Comparison of ENCODE assay signal across 9 cellular contexts in the genomic region with DNA sequence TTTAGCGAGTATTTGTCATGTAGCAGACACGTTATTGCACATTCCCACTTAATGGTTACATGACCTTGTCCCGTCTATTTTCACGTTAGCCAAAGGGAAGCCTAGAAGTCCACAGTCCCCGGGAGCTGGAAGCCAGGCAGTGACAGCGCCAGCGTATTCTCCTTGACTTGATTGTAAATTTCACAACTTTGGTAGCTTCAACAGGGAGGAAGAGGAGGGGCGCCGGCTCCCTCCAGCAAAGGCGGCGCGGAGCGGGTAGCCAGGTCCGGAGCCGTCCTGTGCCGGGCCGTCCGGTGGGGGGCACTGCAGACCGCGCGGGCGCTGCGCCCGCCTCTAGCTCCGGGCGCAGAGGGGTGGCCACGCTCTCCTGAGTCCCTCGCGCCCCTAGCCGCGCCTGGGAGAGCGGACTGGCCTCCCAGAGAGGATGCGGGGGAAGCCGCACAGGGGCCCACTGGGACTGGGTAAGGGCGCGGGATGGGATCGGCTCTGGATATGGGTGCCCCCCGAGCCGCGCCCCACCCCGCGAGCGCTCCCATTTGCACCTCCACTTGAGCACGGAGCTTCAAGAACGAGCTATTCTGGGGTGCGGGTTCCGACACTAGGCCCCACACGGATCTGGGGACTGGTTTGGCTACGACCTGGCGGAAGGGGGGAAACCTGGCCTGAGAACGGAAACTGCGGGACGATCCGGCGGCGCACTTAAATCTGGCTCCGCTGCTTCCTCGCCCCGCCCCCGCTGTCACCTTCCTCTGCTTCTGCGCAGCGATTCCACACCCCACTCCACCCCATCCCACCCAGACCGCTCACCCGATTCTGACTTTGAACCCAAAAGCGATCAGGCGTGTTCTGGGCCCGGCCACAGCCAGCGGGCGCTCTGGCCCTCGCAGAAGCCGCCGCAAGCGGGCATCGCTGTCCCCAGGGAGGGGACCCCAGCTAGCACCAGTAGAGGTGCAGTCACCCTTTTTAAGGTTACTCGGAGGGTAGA. TPM values are rescaled to one million over a fixed set of nuclear protein-coding genes. Genes with fewer than 3 reads are reported as not detected.
DNase-seq lines count a peak whose midpoint lies in the region; ATAC-seq lines count a peak whose summit lies in the region.
"Had no signal": no experiment of that assay in that cellular context is flagged by ENCODE, and none has a peak within 500 bp of the region (broad histone marks: within the 10 kb centered on the region; RNA-seq: fewer than 3 reads in every experiment).

No MANE protein-coding gene starts in this region.

- in situ Hi-C loops in SK-MEL-5 (cut with HindIII; ENCODE audit: low pct_unique_long_range_greater_than_20kb, low sequenced_read_pairs) = no loop called here

- H3K9me3 ChIP-seq in subcutaneous abdominal adipose tissue (ENCODE audit: control insufficient read depth in 5 of 5, low read length in 5 of 5) = peaks cover 0 to 2% (median 0%) of the 10 kb centered on the region in 5 donors

- H3K27me3 ChIP-seq in subcutaneous abdominal adipose tissue (ENCODE audit: control insufficient read depth in 5 of 5, insufficient read depth in 4 of 5, low read length in 5 of 5) = no peaks in the 10 kb centered on the region

- no peak overlapping the region for H3K27ac ChIP-seq in subcutaneous abdominal adipose tissue (ENCODE audit: low read depth, low read length)
- H3K27ac ChIP-seq: epithelial cell of prostate had no signal

- H3K4me3 Mint-ChIP-seq in effector memory CD8-positive, alpha-beta T cell = peak overlapping the region; percentile 46 to 57

- no peaks in the 10 kb centered on the region for H3K9me3 Mint-ChIP-seq in effector memory CD8-positive, alpha-beta T cell

- H3K4me3 ChIP-seq in subcutaneous abdominal adipose tissue (ENCODE audit: low read depth in 1 of 5, low read length in 5 of 5) = peak overlapping the region; percentile 68 to 80 (median 75)

- no peak overlapping the region for H3K27ac Mint-ChIP-seq in effector memory CD8-positive, alpha-beta T cell

- peak overlapping the region in 4 of 5 donors; percentile 10 to 63 (median 48) for H3K9ac ChIP-seq in subcutaneous abdominal adipose tissue (ENCODE audit: low read length in 5 of 5)

- no peaks in the 10 kb centered on the region for H3K4me1 Mint-ChIP-seq in effector memory CD8-positive, alpha-beta T cell (ENCODE audit: low read depth in 2 of 2)

- H3K4me1 ChIP-seq in subcutaneous abdominal adipose tissue (ENCODE audit: control insufficient read depth in 5 of 5, insufficient read depth in 5 of 5, low read length in 5 of 5) = peaks cover 2 to 14% (median 13%) of the 10 kb centered on the region in 5 donors

- H3K36me3 ChIP-seq in subcutaneous abdominal adipose tissue (ENCODE audit: control insufficient read depth in 5 of 5, insufficient read depth in 5 of 5, low read length in 5 of 5) = no peaks in the 10 kb centered on the region

- peaks cover 29 to 43% of the 10 kb centered on the region in 2 donors for H3K27me3 Mint-ChIP-seq in effector memory CD8-positive, alpha-beta T cell

- H3K36me3 Mint-ChIP-seq in effector memory CD8-positive, alpha-beta T cell (ENCODE audit: insufficient read depth) = no peaks in the 10 kb centered on the region

- ATAC-seq in HG02943 (IDR thresholded peaks at IDR 0.05; ENCODE audit: low read depth, unreplicated experiment) = peak; percentile 77
- ATAC-seq in effector memory CD8-positive, alpha-beta T cell (replicated peaks) = peak; percentile 44

- peak; percentile 25 for DNase-seq in activated T-cell treated with anti-CD3 and anti-CD28 coated beads for 48 hours (ENCODE audit: low read depth)
- DNase-seq in activated T-cell treated with anti-CD3 and anti-CD28 coated beads for 4 hours = no peak
- peak; percentile 17 for DNase-seq in SK-MEL-5 (ENCODE audit: low read depth, low spot score)
- DNase-seq in effector memory CD8-positive, alpha-beta T cell = no peak
- DNase-seq in lung microvascular endothelial cell (ENCODE audit: low read depth in 2 of 2) = peak; percentile 52 to 73
- DNase-seq in DMS153 (lab: John Stamatoyannopoulos, UW) = no peak

RNA-seq across cellular contexts. Expression of gene KLF4, which starts 23.8 kb away (rescaled TPM):
- 2.8 and 3.6 TPM in 2 replicates for total RNA-seq in SK-MEL-5 (2014; rRNA removed; shearing (Covaris generic))
- polyA plus RNA-seq in SK-MEL-5 (2015; cell fraction: cytosol; rRNA removed) = 6.5 and 13.5 TPM in 2 replicates
- polyA plus RNA-seq in SK-MEL-5 (2015; cell fraction: nucleus; rRNA removed) = 18.1 and 26.1 TPM in 2 replicates
- total RNA-seq in lung microvascular endothelial cell = 0.65 and 15.1 TPM in 2 replicates

Comparison
In these comparisons a context has a peak if more than half of its experiments do, and no peak if none do; other contexts are left out.
1. DNase-seq: peak in activated T-cell treated with anti-CD3 and anti-CD28 coated beads for 48 hours (single experiment), SK-MEL-5 (single experiment) and lung microvascular endothelial cell (2 of 2); none in activated T-cell treated with anti-CD3 and anti-CD28 coated beads for 4 hours (single experiment), effector memory CD8-positive, alpha-beta T cell (0 of 3) and DMS153 (single experiment).